Comparison of ENCODE assay signal across 11 cellular contexts in the genomic region with DNA sequence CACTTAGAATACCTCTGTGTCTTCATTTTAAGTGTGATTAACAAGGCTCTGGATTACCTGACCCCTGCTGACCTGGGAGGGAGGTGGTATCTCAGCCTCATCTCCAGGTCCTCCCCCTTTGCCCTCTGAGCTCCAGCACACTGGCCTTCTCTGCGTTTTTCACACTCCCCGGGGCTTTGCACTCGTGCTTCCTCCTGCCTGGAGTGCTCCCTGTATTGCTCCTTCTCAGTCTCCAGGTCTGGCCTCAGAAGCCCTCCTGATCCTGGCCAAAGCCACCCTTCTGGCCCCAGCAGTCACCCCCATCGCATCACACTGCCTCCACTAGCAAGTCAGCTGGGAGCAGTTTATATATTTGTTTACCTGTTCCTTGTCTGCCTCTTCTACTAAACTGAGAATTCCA. TPM values are rescaled to one million over a fixed set of nuclear protein-coding genes. Genes with fewer than 3 reads are reported as not detected.
"Had no signal": no experiment of that assay in that cellular context is flagged by ENCODE, and none has a peak within 500 bp of the region (broad histone marks: within the 10 kb centered on the region; RNA-seq: fewer than 3 reads in every experiment).

No MANE protein-coding gene starts in this region.

- H2AFZ ChIP-seq: GM23248 had no signal

- H3K9me3 ChIP-seq: HAP-1 had no signal

- H3K4me3 Mint-ChIP-seq: HFFc6, IgD-negative memory B cell had no signal

- DNase-seq: GM23248, GOT3, H7, HFFc6, KG1 had no signal

- H3K27ac ChIP-seq: GM23248 had no signal

- H3K9ac ChIP-seq: GM23248 had no signal

- H3K4me1 ChIP-seq: HAP-1 had no signal

- H3K9me3 Mint-ChIP-seq: HFFc6, IgD-negative memory B cell had no signal

- FAIRE-seq: HTR-8/SVneo had no signal

- ATAC-seq: HCT116 had no signal

- H3K27ac Mint-ChIP-seq: HFFc6 had no signal

- H3K36me3 ChIP-seq: HAP-1 had no signal

- H3K4me3 ChIP-seq: GM23248, HAP-1 had no signal

RNA-seq across cellular contexts. Expression of a gene that starts 13.6 kb away (rescaled TPM):
- total RNA-seq: GM23248, H4, H7, HFFc6, HT-29 had no signal
- polyA plus RNA-seq: GM23248, IgD-negative memory B cell had no signal

RNA-seq across cellular contexts. Expression of a gene that starts 29.4 kb away (rescaled TPM):
- total RNA-seq: HT-29 had no signal
- polyA plus RNA-seq: IgD-negative memory B cell had no signal
